Comparison of ENCODE assay signal across 8 cellular contexts in the genomic region with DNA sequence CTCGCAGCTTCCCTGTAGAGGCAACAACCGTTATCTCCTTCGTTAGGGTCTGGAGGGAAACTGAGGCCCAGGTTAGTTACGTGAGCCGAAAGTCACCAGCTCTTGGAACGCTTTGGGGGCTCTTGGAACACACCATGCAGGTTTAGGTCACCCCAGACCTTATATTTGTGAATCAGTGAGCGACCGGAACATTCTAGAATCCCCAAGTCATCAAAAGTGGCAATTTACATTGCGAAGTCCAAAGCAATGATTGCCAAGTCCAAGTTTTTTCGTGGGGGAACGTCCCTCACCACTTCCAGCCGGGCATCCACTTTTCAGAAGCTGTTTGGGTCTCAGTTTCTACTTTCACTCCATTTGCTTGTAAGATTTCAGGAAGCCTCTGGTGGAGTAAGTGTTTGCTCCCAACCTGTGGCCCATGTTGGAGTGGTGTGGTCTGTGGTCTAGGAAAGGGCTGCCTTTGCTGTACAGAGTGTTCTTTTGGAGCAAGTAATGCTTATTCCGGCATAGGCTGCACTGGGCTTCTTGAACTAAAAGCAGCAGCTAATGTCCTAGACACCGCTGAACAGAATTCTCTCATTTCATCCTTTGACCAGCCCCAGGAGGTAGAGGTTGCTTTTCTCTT. TPM values are rescaled to one million over a fixed set of nuclear protein-coding genes. Genes with fewer than 3 reads are reported as not detected.
DNase-seq lines count a peak whose midpoint lies in the region; ATAC-seq and TF ChIP-seq lines count a peak whose summit lies in the region.

No MANE protein-coding gene starts in this region.

- H3K4me3 ChIP-seq in foreskin fibroblast (ENCODE audit: low read depth in 1 of 2, low read length in 2 of 2), result peak overlapping the region; percentile 53 to 58
- H3K4me3 ChIP-seq in sigmoid colon, result peak overlapping the region; percentile 46 to 68 (median 58)

- intact Hi-C loops in sigmoid colon (cut with DNase I), result loop anchor here (2.0 to 10.0 kb wide), 3 partner anchors 33 to 343 kb away; a partner anchor contains a TSS

- H3K27me3 ChIP-seq in sigmoid colon, result no peaks in the 10 kb centered on the region

- TF ChIP-seq EP300 in sigmoid colon (IDR thresholded peaks at IDR 0.05), result no peak

- ATAC-seq in GM18868 (IDR thresholded peaks at IDR 0.05; ENCODE audit: unreplicated experiment) (peak; percentile 1), GM18867 (IDR thresholded peaks at IDR 0.05; ENCODE audit: unreplicated experiment) (no peak), HG02973 (IDR thresholded peaks at IDR 0.05; ENCODE audit: unreplicated experiment) (no peak), GM21367 (IDR thresholded peaks at IDR 0.05; ENCODE audit: unreplicated experiment) (no peak)

- peak; percentile 8 to 21 for DNase-seq in activated CD4-positive, alpha-beta T cell treated with anti-CD3 and anti-CD28 coated beads, Interleukin-2, amount 50 U/mL, for 48 hours
- DNase-seq in foreskin fibroblast, result peak in 1 of 2 donors; percentile 27
- DNase-seq in sigmoid colon, result peak; percentile 59
- no peak for DNase-seq in GDM1 (lab: John Stamatoyannopoulos, UW)

- no peaks in the 10 kb centered on the region for H3K9me3 ChIP-seq in sigmoid colon

- 30 to 32% methylated on average over 14 of the region's 14 CpGs for WGBS in sigmoid colon, 2 donors

- TF ChIP-seq CTCF in foreskin fibroblast (IDR thresholded peaks at IDR 0.05; ENCODE audit: low read depth, low read length), result no peak
- no peak for TF ChIP-seq CTCF in sigmoid colon (IDR thresholded peaks at IDR 0.05)

- H3K27ac ChIP-seq in sigmoid colon, result peak overlapping the region; percentile 72 to 97 (median 82)

- peaks cover 0 to 22% (median 14%) of the 10 kb centered on the region in 4 donors for H3K4me1 ChIP-seq in sigmoid colon

- H3K36me3 ChIP-seq in sigmoid colon, result no peaks in the 10 kb centered on the region

- no peak for TF ChIP-seq POLR2A in sigmoid colon (IDR thresholded peaks at IDR 0.05)

RNA-seq across cellular contexts. Expression of a gene that starts 32.8 kb away (rescaled TPM):
- total RNA-seq in sigmoid colon, result 10 to 100 TPM in 3 of 4 donors, 1 to 10 TPM in 1; 8.6 to 15.7 (median 12.4) TPM
- polyA plus RNA-seq in sigmoid colon, result 1 to 10 TPM; 1.8 to 5.1 (median 3.5) TPM
